Comparison of ENCODE assay signal across 8 cellular contexts in genomic region chr19:18557474-18558201, GRCh38. TPM values are rescaled to one million over a fixed set of nuclear protein-coding genes. Genes with fewer than 3 reads are reported as not detected.
DNase-seq lines count a peak whose midpoint lies in the region; ATAC-seq and TF ChIP-seq lines count a peak whose summit lies in the region.

KXD1 (plus strand) TSS chr19:18557870; CDS start chr19:18562057, 4,187 bp downstream.

- TF ChIP-seq CTCF in KMS-11 (conservative IDR thresholded peaks at IDR 0.05; ENCODE audit: low read depth, low read length) = no peak
- TF ChIP-seq CTCF in Peyer's patch (IDR thresholded peaks at IDR 0.05) = no peak
- TF ChIP-seq CTCF in esophagus muscularis mucosa (IDR thresholded peaks at IDR 0.05) = no peak

- peaks cover 19% of the 10 kb centered on the region for H3K79me2 ChIP-seq in KMS-11 (ENCODE audit: insufficient read depth, low read depth)

- TF ChIP-seq POLR2A in Peyer's patch (IDR thresholded peaks at IDR 0.05) (peak; percentile 74 to 82), esophagus muscularis mucosa (IDR thresholded peaks at IDR 0.05; ENCODE audit: low read depth) (peak; percentile 77)

- ATAC-seq in GM21723 (IDR thresholded peaks at IDR 0.05; ENCODE audit: unreplicated experiment) = peak; percentile 91

- no peaks in the 10 kb centered on the region for H3K27me3 ChIP-seq in KMS-11 (ENCODE audit: insufficient read depth, low read depth)
- H3K27me3 ChIP-seq in Peyer's patch = no peaks in the 10 kb centered on the region
- H3K27me3 ChIP-seq in esophagus muscularis mucosa = no peaks in the 10 kb centered on the region
- no peaks in the 10 kb centered on the region for H3K27me3 ChIP-seq in muscle layer of duodenum (ENCODE audit: low read depth, low read length)

- peak; percentile 19 for TF ChIP-seq EP300 in esophagus muscularis mucosa (IDR thresholded peaks at IDR 0.05)

- H3K9me3 ChIP-seq in Peyer's patch (no peaks in the 10 kb centered on the region), esophagus muscularis mucosa (no peaks in the 10 kb centered on the region), muscle layer of duodenum (ENCODE audit: control insufficient read depth in 1 of 2, low read length in 2 of 2) (no peaks in the 10 kb centered on the region)

- DNase-seq in DMS53 (lab: John Stamatoyannopoulos, UW) = peak; percentile 99
- peak; percentile 97 to 100 (median 99) for DNase-seq in Peyer's patch
- peak; percentile 97 to 98 for DNase-seq in activated T-cell treated with anti-CD3 and anti-CD28 coated beads, Interleukin-2, amount 50 U/mL, for 48 hours
- peak; percentile 99 for DNase-seq in esophagus muscularis mucosa (ENCODE audit: extremely low spot score)
- peak; percentile 98 for DNase-seq in stimulated activated CD8-positive, alpha-beta memory T cell treated with anti-CD3 and anti-CD28 coated beads, Interleukin-7, amount 100 ng/mL, for 4 hours (ENCODE audit: low read depth in 2 of 2)

- 0% methylated on average over 5 of the region's 57 CpGs for WGBS in esophagus muscularis mucosa

- H4K20me1 ChIP-seq in KMS-11 (ENCODE audit: insufficient read depth) = no peaks in the 10 kb centered on the region

- H3K4me3 ChIP-seq in KMS-11 (IDR thresholded peaks at IDR 0.05; ENCODE audit: insufficient read depth, low read depth, low read length) (no peak within 1 kb of the TSS), Peyer's patch (peak within 1 kb of the TSS; percentile 78 to 94 (median 84)), esophagus muscularis mucosa (peak within 1 kb of the TSS; percentile 77 to 95 (median 92)), muscle layer of duodenum (ENCODE audit: low read depth in 1 of 2, low read length in 2 of 2) (peak within 1 kb of the TSS; percentile 90 to 93)

- peak within 1 kb of the TSS; percentile 64 for H2AFZ ChIP-seq in KMS-11 (ENCODE audit: low read depth)

- intact Hi-C loops in esophagus muscularis mucosa (cut with DNase I) = loop anchor here (5.0 kb wide), 1 partner anchor 35 kb away; the partner anchor contains the start of gene ELL

- H3K27ac ChIP-seq in KMS-11 (peak within 1 kb of the TSS; percentile 36), Peyer's patch (peak within 1 kb of the TSS; percentile 91 to 94 (median 93)), esophagus muscularis mucosa (replicated peaks in 1 of 4) (peak within 1 kb of the TSS; percentile 94 to 99 (median 98)), muscle layer of duodenum (ENCODE audit: low read length) (peak within 1 kb of the TSS; percentile 96)

- peak within 1 kb of the TSS; percentile 63 for H3K4me2 ChIP-seq in KMS-11

- H3K4me1 ChIP-seq in KMS-11 (ENCODE audit: low read depth, poor library complexity, severe bottlenecking) = peaks cover 12% of the 10 kb centered on the region
- peaks cover 0 to 6% (median 2%) of the 10 kb centered on the region in 4 donors for H3K4me1 ChIP-seq in Peyer's patch
- H3K4me1 ChIP-seq in esophagus muscularis mucosa = peaks cover 8 to 43% (median 27%) of the 10 kb centered on the region in 4 donors
- peaks cover 0 to 18% of the 10 kb centered on the region in 2 donors for H3K4me1 ChIP-seq in muscle layer of duodenum (ENCODE audit: control insufficient read depth in 1 of 2, insufficient read depth in 2 of 2, low read length in 2 of 2)

- no peaks in the 10 kb centered on the region for H3K36me3 ChIP-seq in KMS-11 (ENCODE audit: insufficient read depth)
- H3K36me3 ChIP-seq in Peyer's patch = peaks cover 0 to 10% (median 0%) of the 10 kb centered on the region in 3 donors
- H3K36me3 ChIP-seq in esophagus muscularis mucosa = peaks cover 2 to 17% (median 11%) of the 10 kb centered on the region in 4 donors
- H3K36me3 ChIP-seq in muscle layer of duodenum (ENCODE audit: control insufficient read depth in 1 of 2, insufficient read depth in 2 of 2, low read length in 2 of 2) = peaks cover 5 to 13% of the 10 kb centered on the region in 2 donors

- H3K9ac ChIP-seq in KMS-11 = peak within 1 kb of the TSS; percentile 66

RNA-seq across cellular contexts. Expression of gene KXD1, which starts in this region (rescaled TPM):
- total RNA-seq in Peyer's patch (100 to 1,000 TPM in 3 of 4 donors, 10 to 100 TPM in 1; 82.0 to 226 (median 142) TPM), esophagus muscularis mucosa (100 to 1,000 TPM; 129 to 155 (median 149) TPM)

Comparison
In these comparisons a context has a peak if more than half of its experiments do, and no peak if none do; other contexts are left out.
1. H3K27ac ChIP-seq: peak in every context shown above with its lines; median percentile 98 in esophagus muscularis mucosa; 96 in muscle layer of duodenum; 93 in Peyer's patch; 36 in KMS-11.